ENCODE assay signal across 8 cellular contexts in the genomic region with DNA sequence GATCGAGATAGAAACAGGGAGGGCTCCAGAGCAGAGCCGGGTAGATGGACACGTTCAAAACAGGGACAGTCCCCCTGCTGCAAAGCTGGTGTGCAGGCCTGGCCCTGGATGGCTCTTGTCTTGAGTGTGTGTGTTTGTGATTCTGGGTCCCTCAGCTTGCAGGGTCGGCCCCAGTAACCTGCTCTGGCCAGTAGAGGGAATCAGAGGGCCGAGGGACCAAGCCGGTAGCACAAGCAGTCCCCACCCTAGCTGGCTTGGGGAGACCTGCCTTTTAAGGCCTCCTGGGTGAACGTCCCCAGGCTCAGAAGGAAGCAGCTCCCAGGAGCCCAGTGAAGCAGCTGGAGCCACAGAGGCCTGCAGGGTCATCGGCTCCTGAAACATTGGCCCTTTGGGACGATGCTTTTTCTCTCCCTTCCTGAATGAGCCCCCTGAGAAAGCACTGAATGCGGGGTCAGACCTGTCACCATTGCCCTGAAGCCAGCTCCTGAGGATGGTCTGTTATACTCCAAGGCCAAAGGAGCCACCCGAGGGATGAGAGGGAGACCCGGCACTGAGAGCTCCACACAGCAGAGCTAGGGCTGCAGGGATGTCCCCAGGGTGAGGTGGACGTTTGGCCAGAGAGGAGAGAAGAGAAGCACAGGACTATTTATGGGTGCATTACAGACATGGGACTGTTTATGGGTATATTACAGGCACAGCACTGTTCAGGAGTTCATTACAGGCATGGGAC. TPM values are rescaled to one million over a fixed set of nuclear protein-coding genes. Genes with fewer than 3 reads are reported as not detected.
A peak's percentile ranks its signal among the peaks of the same experiment; 100 is the strongest.
DNase-seq lines count a peak whose midpoint lies in the region; ATAC-seq, FAIRE-seq and TF ChIP-seq lines count a peak whose summit lies in the region.

No MANE protein-coding gene starts in this region.

- no peak for ATAC-seq in GM21360 (IDR thresholded peaks at IDR 0.05; ENCODE audit: unreplicated experiment)
- ATAC-seq in GM21723 (IDR thresholded peaks at IDR 0.05; ENCODE audit: unreplicated experiment) = no peak
- no peak for ATAC-seq in HG03457 (IDR thresholded peaks at IDR 0.05; ENCODE audit: unreplicated experiment)

- no peak overlapping the region for H3K4me2 ChIP-seq in mammary epithelial cell (ENCODE audit: insufficient read depth, low read depth, low read length)

- H3K9me3 ChIP-seq in mammary epithelial cell (replicated peaks; ENCODE audit: insufficient read depth, low read length) = no peaks in the 10 kb centered on the region

- no peaks in the 10 kb centered on the region for H3K79me2 ChIP-seq in mammary epithelial cell (ENCODE audit: insufficient read depth, low read length)

- TF ChIP-seq CTCF in mammary epithelial cell (conservative IDR thresholded peaks at IDR 0.05 in 1 of 2, IDR thresholded peaks at IDR 0.05 in 1 of 2; ENCODE audit: extremely low read depth in 1 of 2, insufficient read depth in 1 of 2, low read depth in 1 of 2, low read length in 2 of 2) = peak; percentile 33 to 47

- H3K4me3 ChIP-seq in mammary epithelial cell (replicated peaks in 1 of 3; ENCODE audit: insufficient read depth in 1 of 3, low read depth in 2 of 3, low read length in 3 of 3) = no peak overlapping the region

- dilution Hi-C loops in mammary epithelial cell (cut with HindIII; ENCODE audit: low sequenced_read_pairs) = no loop called here

- peaks cover 20% of the 10 kb centered on the region for H3K4me1 ChIP-seq in mammary epithelial cell (ENCODE audit: insufficient read depth, low read length)

- CTCF ChIA-PET in mammary epithelial cell (lab: Charles Lee; ENCODE audit: low non-redundant PET) = no interaction called here

- H4K20me1 ChIP-seq in mammary epithelial cell (ENCODE audit: insufficient read depth, low read length) = no peaks in the 10 kb centered on the region

- H3K36me3 ChIP-seq in mammary epithelial cell (ENCODE audit: insufficient read depth, low read length) = no peaks in the 10 kb centered on the region

- H3K27ac ChIP-seq in mammary epithelial cell (ENCODE audit: insufficient read depth, low read depth, low read length) = no peak overlapping the region

- TF ChIP-seq POLR2A in GM12891 (IDR thresholded peaks at IDR 0.05; ENCODE audit: low read depth, low read length) = no peak

- intact Hi-C loops in mammary epithelial cell (cut with micrococcal nuclease) = loop anchor here (1.0 kb wide), 2 partner anchors 42 to 50 kb away; no protein-coding TSS in a partner anchor

- H3K27me3 ChIP-seq in mammary epithelial cell (ENCODE audit: insufficient read depth, low read length) = no peaks in the 10 kb centered on the region

- FAIRE-seq in GM12891 (lab: Jason Lieb, UNC) (no peak), RCC 7860 (lab: Jason Lieb, UNC) (no peak)

- peak; percentile 81 for DNase-seq in AG20443 (ENCODE audit: low spot score)
- DNase-seq in GM12891 (ENCODE audit: insufficient read length, low spot score) = peak; percentile 42
- DNase-seq in RCC 7860 (ENCODE audit: low spot score) = peak; percentile 50
- DNase-seq in mammary epithelial cell = no peak
- DNase-seq in lung microvascular endothelial cell (ENCODE audit: low read depth in 2 of 2) = peak; percentile 41 to 66

- in situ Hi-C loops in mammary epithelial cell (cut with MboI; ENCODE audit: low sequenced_read_pairs in 2 of 2) = no loop called here

- no peak overlapping the region for H2AFZ ChIP-seq in mammary epithelial cell (ENCODE audit: low read depth, low read length)

- H3K9ac ChIP-seq in mammary epithelial cell (ENCODE audit: insufficient read depth, low read length) = no peak overlapping the region

- no TSS peak for BruUV-seq in mammary epithelial cell (replicated peaks; lab: Mats Ljungman, UMichigan)

- WGBS in mammary epithelial cell (ENCODE audit: low coverage, missing lambda C conversion rate) = 61% methylated on average over 10 of the region's 13 CpGs

TF ChIP-seq in GM12891, 5 proteins besides CTCF, POLR2A, EP300 and RAD21:
- no peak for TF ChIP-seq POLR2AphosphoS5 (IDR thresholded peaks at IDR 0.05; ENCODE audit: low read depth, low read length)
- no peak for TF ChIP-seq SPI1 (IDR thresholded peaks at IDR 0.05; ENCODE audit: low read depth, low read length)
- TF ChIP-seq TAF1 (IDR thresholded peaks at IDR 0.05; ENCODE audit: low read depth, low read length) = no peak
- TF ChIP-seq PAX5 (IDR thresholded peaks at IDR 0.05; ENCODE audit: insufficient read depth, low read length, severe bottlenecking) = no peak
- TF ChIP-seq POU2F2 (IDR thresholded peaks at IDR 0.05; ENCODE audit: low read depth, low read length) = no peak

RNA-seq across cellular contexts. Expression of a gene that starts 15.4 kb away (rescaled TPM):
- polyA plus RNA-seq in GM12891 (2012; ENCODE audit: low read depth, missing spikeins) = not detected
- total RNA-seq in mammary epithelial cell (1 to 10 TPM; 2.8 to 7.2 TPM), lung microvascular endothelial cell (0.20 and 0.22 TPM in 2 replicates)
- polyA plus RNA-seq in mammary epithelial cell = 16.1 TPM
- polyA minus RNA-seq in mammary epithelial cell = 24.1 TPM

RNA-seq across cellular contexts. Expression of a gene that starts 57.7 kb away (rescaled TPM):
- 0.05 TPM for polyA plus RNA-seq in GM12891 (2012; ENCODE audit: low read depth, missing spikeins)
- 1 to 10 TPM in 1 of 2 donors, under 1 TPM in 1; 0.14 to 7.2 TPM for total RNA-seq in mammary epithelial cell
- polyA plus RNA-seq in mammary epithelial cell = 0.16 TPM
- polyA minus RNA-seq in mammary epithelial cell = 0.57 TPM
- 1.8 and 3.3 TPM in 2 replicates for total RNA-seq in lung microvascular endothelial cell
